ENCODE assay signal across 10 cellular contexts in genomic region chr7:80637911-80638765, GRCh38. TPM values are rescaled to one million over a fixed set of nuclear protein-coding genes. Genes with fewer than 3 reads are reported as not detected.
DNase-seq lines count a peak whose midpoint lies in the region; ATAC-seq and TF ChIP-seq lines count a peak whose summit lies in the region.
"Had no signal": no experiment of that assay in that cellular context is flagged by ENCODE, and none has a peak within 500 bp of the region (broad histone marks: within the 10 kb centered on the region; RNA-seq: fewer than 3 reads in every experiment).

CD36 (plus strand) TSS chr7:80638642; CDS start chr7:80646741, 8,099 bp downstream.

- TF ChIP-seq CTCF in gastroesophageal sphincter (IDR thresholded peaks at IDR 0.05) (no peak), neural progenitor cell (IDR thresholded peaks at IDR 0.05) (no peak), RWPE1 (conservative IDR thresholded peaks at IDR 0.05; ENCODE audit: low read depth) (no peak)

- H3K4me1 ChIP-seq in gastroesophageal sphincter (no peaks in the 10 kb centered on the region), skeletal muscle tissue (ENCODE audit: control insufficient read depth in 3 of 3, insufficient read depth in 3 of 3, low read length in 3 of 3) (peaks cover 8 to 12% (median 8%) of the 10 kb centered on the region in 3 donors), neural progenitor cell (no peaks in the 10 kb centered on the region)

- DNase-seq in T-helper 2 cell treated with Interferon-gamma antibody and Interleukin-4, amounts not matched to agents 5 μg/mL and 100 μg/mL, for 36 hours (ENCODE audit: low spot score): no peak
- no peak for DNase-seq in neural progenitor cell (ENCODE audit: low spot score)
- DNase-seq in GM19240 (ENCODE audit: insufficient read length, low spot score): no peak
- DNase-seq in RWPE1 (ENCODE audit: low spot score): no peak
- DNase-seq: foreskin keratinocyte had no signal

- 76 to 82% methylated on average over 2 to 4 of the region's 4 CpGs for WGBS in gastroesophageal sphincter (ENCODE audit: low coverage in 1 of 2), 2 donors

- H3K27ac Mint-ChIP-seq in T-helper 2 cell treated with Interferon-gamma antibody and Interleukin-4, amounts not matched to agents 5 μg/mL and 100 μg/mL, for 36 hours: no peak within 1 kb of the TSS
- H3K27ac Mint-ChIP-seq in neural progenitor cell: no peak within 1 kb of the TSS
- H3K27ac Mint-ChIP-seq: activated T-helper 17 cell treated with anti-CD3 and anti-CD28 coated beads, Interleukin-2, amount 50 U/mL, for 72 hours had no signal

- H3K9ac ChIP-seq in skeletal muscle tissue (ENCODE audit: low read depth in 1 of 3, low read length in 3 of 3): peak within 1 kb of the TSS; percentile 58 to 73 (median 70)
- no peak within 1 kb of the TSS for H3K9ac ChIP-seq in neural progenitor cell

- peak within 1 kb of the TSS in 1 of 2 donors; percentile 1 for H3K4me3 ChIP-seq in gastroesophageal sphincter
- peak within 1 kb of the TSS; percentile 37 to 71 (median 56) for H3K4me3 ChIP-seq in skeletal muscle tissue (ENCODE audit: low read length in 3 of 3)
- H3K4me3 ChIP-seq in neural progenitor cell: no peak within 1 kb of the TSS

- TF ChIP-seq EP300 in gastroesophageal sphincter (IDR thresholded peaks at IDR 0.05): no peak

- H3K4me1 Mint-ChIP-seq in T-helper 2 cell treated with Interferon-gamma antibody and Interleukin-4, amounts not matched to agents 5 μg/mL and 100 μg/mL, for 36 hours (ENCODE audit: low read depth): no peaks in the 10 kb centered on the region
- no peaks in the 10 kb centered on the region for H3K4me1 Mint-ChIP-seq in neural progenitor cell
- H3K4me1 Mint-ChIP-seq: activated T-helper 17 cell treated with anti-CD3 and anti-CD28 coated beads, Interleukin-2, amount 50 U/mL, for 72 hours had no signal

- H3K36me3 ChIP-seq in gastroesophageal sphincter (no peaks in the 10 kb centered on the region), skeletal muscle tissue (ENCODE audit: control insufficient read depth in 3 of 3, insufficient read depth in 3 of 3, low read length in 3 of 3) (no peaks in the 10 kb centered on the region), neural progenitor cell (no peaks in the 10 kb centered on the region)

- no peak within 1 kb of the TSS for H3K4me3 Mint-ChIP-seq in T-helper 2 cell treated with Interferon-gamma antibody and Interleukin-4, amounts not matched to agents 5 μg/mL and 100 μg/mL, for 36 hours
- no peak within 1 kb of the TSS for H3K4me3 Mint-ChIP-seq in neural progenitor cell
- H3K4me3 Mint-ChIP-seq: activated T-helper 17 cell treated with anti-CD3 and anti-CD28 coated beads, Interleukin-2, amount 50 U/mL, for 72 hours had no signal

- POLR2A ChIA-PET in RWPE1 (lab: Yijun Ruan, JAX; ENCODE audit: low non-redundant PET): no interaction called here

- CTCF ChIA-PET in RWPE1 (lab: Yijun Ruan, JAX): interaction anchor here (0.7 kb wide), 1 partner anchor 91 kb away, joined by 3 read pairs; no protein-coding TSS in a partner anchor

- no peaks in the 10 kb centered on the region for H3K27me3 ChIP-seq in gastroesophageal sphincter
- no peaks in the 10 kb centered on the region for H3K27me3 ChIP-seq in skeletal muscle tissue (ENCODE audit: control insufficient read depth in 3 of 3, insufficient read depth in 3 of 3, low read length in 3 of 3)
- no peaks in the 10 kb centered on the region for H3K27me3 ChIP-seq in neural progenitor cell
- H3K27me3 ChIP-seq: foreskin keratinocyte had no signal

- ATAC-seq in GM19463 (IDR thresholded peaks at IDR 0.05; ENCODE audit: unreplicated experiment): peak; percentile 89
- ATAC-seq in HG03565 (IDR thresholded peaks at IDR 0.05; ENCODE audit: unreplicated experiment): peak; percentile 83
- ATAC-seq in gastroesophageal sphincter: peak; percentile 60
- ATAC-seq: activated T-helper 17 cell treated with anti-CD3 and anti-CD28 coated beads, Interleukin-2, amount 50 U/mL, for 72 hours; foreskin keratinocyte had no signal

- H3F3A ChIP-seq in neural progenitor cell (ENCODE audit: low read depth): no peaks in the 10 kb centered on the region

- H2AFZ ChIP-seq in neural progenitor cell (replicated peaks): no peak within 1 kb of the TSS

- H3K9me3 ChIP-seq in gastroesophageal sphincter (no peaks in the 10 kb centered on the region), skeletal muscle tissue (ENCODE audit: control insufficient read depth in 3 of 3, low read length in 3 of 3) (no peaks in the 10 kb centered on the region), neural progenitor cell (ENCODE audit: low read depth) (no peaks in the 10 kb centered on the region)

- no peak within 1 kb of the TSS for H3K27ac ChIP-seq in gastroesophageal sphincter
- H3K27ac ChIP-seq in skeletal muscle tissue (ENCODE audit: low read depth, low read length): peak within 1 kb of the TSS; percentile 85
- H3K27ac ChIP-seq in neural progenitor cell: no peak within 1 kb of the TSS
- no peak within 1 kb of the TSS for H3K27ac ChIP-seq in RWPE1
- H3K27ac ChIP-seq: foreskin keratinocyte had no signal

- no peaks in the 10 kb centered on the region for H4K20me1 ChIP-seq in neural progenitor cell (ENCODE audit: low read depth)

- H3K4me2 ChIP-seq in neural progenitor cell: no peak within 1 kb of the TSS

- no peaks in the 10 kb centered on the region for H3K79me2 ChIP-seq in neural progenitor cell (ENCODE audit: low read depth)

- no peaks in the 10 kb centered on the region for H3K9me3 Mint-ChIP-seq in T-helper 2 cell treated with Interferon-gamma antibody and Interleukin-4, amounts not matched to agents 5 μg/mL and 100 μg/mL, for 36 hours
- H3K9me3 Mint-ChIP-seq in neural progenitor cell: no peaks in the 10 kb centered on the region

- no peaks in the 10 kb centered on the region for H3K36me3 Mint-ChIP-seq in T-helper 2 cell treated with Interferon-gamma antibody and Interleukin-4, amounts not matched to agents 5 μg/mL and 100 μg/mL, for 36 hours (ENCODE audit: low read depth)
- H3K36me3 Mint-ChIP-seq in neural progenitor cell: no peaks in the 10 kb centered on the region

- no peak for TF ChIP-seq POLR2A in gastroesophageal sphincter (IDR thresholded peaks at IDR 0.05)

- no peaks in the 10 kb centered on the region for H3K27me3 Mint-ChIP-seq in T-helper 2 cell treated with Interferon-gamma antibody and Interleukin-4, amounts not matched to agents 5 μg/mL and 100 μg/mL, for 36 hours (ENCODE audit: low read depth)
- H3K27me3 Mint-ChIP-seq in neural progenitor cell (ENCODE audit: insufficient read depth, low read depth): no peaks in the 10 kb centered on the region
- H3K27me3 Mint-ChIP-seq: activated T-helper 17 cell treated with anti-CD3 and anti-CD28 coated beads, Interleukin-2, amount 50 U/mL, for 72 hours had no signal

RNA-seq across cellular contexts. Expression of gene CD36, which starts in this region (rescaled TPM):
- total RNA-seq in gastroesophageal sphincter (100 to 1,000 TPM in 1 of 4 donors, 10 to 100 TPM in 3; 52.9 to 284 (median 81.2) TPM), skeletal muscle tissue (533 TPM), neural progenitor cell (ENCODE audit: low replicate concordance) (0.34 and 1.6 TPM in 2 replicates)
- total RNA-seq: activated T-helper 17 cell treated with anti-CD3 and anti-CD28 coated beads, Interleukin-2, amount 50 U/mL, for 72 hours; foreskin keratinocyte had no signal

Comparison
In these comparisons a context has a peak if more than half of its experiments do, and no peak if none do; other contexts are left out.
1. RNA of gene CD36 (total RNA-seq): 533 TPM in skeletal muscle tissue (single experiment) and 52.9 to 284 TPM in gastroesophageal sphincter; 0.34 to 1.6 TPM in neural progenitor cell; every median in the first group is over 10 times any median in the second.
2. Peak in every context shown above with its lines, with median percentiles within 50 percentile points of each other: ATAC-seq.